In genomic region chr16:68490358-68490757, GRCh38 we compare ENCODE assay signal across 13 cellular contexts. TPM values are rescaled to one million over a fixed set of nuclear protein-coding genes. Genes with fewer than 3 reads are reported as not detected.
DNase-seq lines count a peak whose midpoint lies in the region; ATAC-seq and TF ChIP-seq lines count a peak whose summit lies in the region.
"Had no signal": no experiment of that assay in that cellular context is flagged by ENCODE, and none has a peak within 500 bp of the region (broad histone marks: within the 10 kb centered on the region; RNA-seq: fewer than 3 reads in every experiment).

No MANE protein-coding gene starts in this region.

- intact Hi-C loops in body of pancreas (cut with DNase I), result no loop called here

- no peak overlapping the region for H3K9ac ChIP-seq in MM.1S (ENCODE audit: low read length)

- no peak for TF ChIP-seq EP300 in suprapubic skin (IDR thresholded peaks at IDR 0.05)

- ATAC-seq in body of pancreas, result no peak

- 75 to 77% methylated on average over 1 of the region's 1 CpG for WGBS in body of pancreas, 2 donors
- 50% methylated on average over 1 of the region's 1 CpG for WGBS in suprapubic skin

- H3K27me3 ChIP-seq in MM.1S (replicated peaks; ENCODE audit: insufficient read depth, low read length), result no peaks in the 10 kb centered on the region
- no peaks in the 10 kb centered on the region for H3K27me3 ChIP-seq in body of pancreas
- H3K27me3 ChIP-seq in muscle layer of duodenum (ENCODE audit: low read depth, low read length), result no peaks in the 10 kb centered on the region
- H3K27me3 ChIP-seq in suprapubic skin, result no peaks in the 10 kb centered on the region

- TF ChIP-seq CTCF in C4-2B (conservative IDR thresholded peaks at IDR 0.05) (no peak), MM.1S (IDR thresholded peaks at IDR 0.05; ENCODE audit: low read length) (no peak), body of pancreas (IDR thresholded peaks at IDR 0.05) (no peak), suprapubic skin (IDR thresholded peaks at IDR 0.05) (no peak)

- H3K4me2 ChIP-seq in MM.1S (ENCODE audit: low read depth, low read length), result peak overlapping the region; percentile 33; the same call in 1 of the 2 replicates
- H3K4me2 ChIP-seq: A549 had no signal

- H2AFZ ChIP-seq in MM.1S (ENCODE audit: low read length), result peak overlapping the region; percentile 3; the same call in 1 of the 2 replicates

- TF ChIP-seq POLR2A in body of pancreas (IDR thresholded peaks at IDR 0.05) (no peak), suprapubic skin (IDR thresholded peaks at IDR 0.05) (no peak)

- H3K27ac ChIP-seq in C4-2B (peak overlapping the region; percentile 6; the same call in 1 of the 2 replicates), MM.1S (ENCODE audit: low read length) (no peak overlapping the region), body of pancreas (peak overlapping the region in 3 of 4 donors; percentile 80 to 82 (median 80)), muscle layer of duodenum (ENCODE audit: low read length) (peak overlapping the region; percentile 39), suprapubic skin (no peak overlapping the region)
- H3K27ac ChIP-seq: A549 had no signal

- H4K20me1 ChIP-seq in MM.1S (ENCODE audit: insufficient read depth, low read length), result no peaks in the 10 kb centered on the region

- H3K79me2 ChIP-seq in MM.1S (ENCODE audit: low read length), result no peaks in the 10 kb centered on the region

- H3K9me2 ChIP-seq in MM.1S (replicated peaks; ENCODE audit: insufficient read depth, low read length), result no peaks in the 10 kb centered on the region

- no peaks in the 10 kb centered on the region for H3F3A ChIP-seq in MM.1S (ENCODE audit: insufficient read depth, low read length)

- DNase-seq in MM.1S (no peak), body of pancreas (no peak), suprapubic skin (ENCODE audit: low spot score in 2 of 2) (no peak), ureter (ENCODE audit: low spot score) (no peak), cerebellar cortex (ENCODE audit: low spot score) (no peak)
- no peak for DNase-seq in stimulated activated CD4-positive, alpha-beta T cell treated with anti-CD3 and anti-CD28 coated beads, Interleukin-2, amount 100 ng/mL, for 24 hours
- DNase-seq: CD4-positive, alpha-beta T cell; NCI-H1092; NCI-H446 had no signal

- peaks cover 42% of the 10 kb centered on the region for H3K4me1 ChIP-seq in MM.1S (ENCODE audit: low read length)
- H3K4me1 ChIP-seq in body of pancreas, result peaks cover 47% of the 10 kb centered on the region
- H3K4me1 ChIP-seq in muscle layer of duodenum (ENCODE audit: control insufficient read depth in 1 of 2, insufficient read depth in 2 of 2, low read length in 2 of 2), result peaks cover 0 to 11% of the 10 kb centered on the region in 2 donors
- peaks cover 37% of the 10 kb centered on the region for H3K4me1 ChIP-seq in suprapubic skin

- no peaks in the 10 kb centered on the region for H3K36me3 ChIP-seq in MM.1S (replicated peaks; ENCODE audit: insufficient read depth, low read length)
- no peaks in the 10 kb centered on the region for H3K36me3 ChIP-seq in body of pancreas (replicated peaks in 1 of 2; ENCODE audit: insufficient read depth in 1 of 2, low read depth in 2 of 2)
- H3K36me3 ChIP-seq in muscle layer of duodenum (ENCODE audit: control insufficient read depth in 1 of 2, insufficient read depth in 2 of 2, low read length in 2 of 2), result no peaks in the 10 kb centered on the region
- H3K36me3 ChIP-seq in suprapubic skin, result no peaks in the 10 kb centered on the region

- H3K4me3 ChIP-seq in MM.1S (ENCODE audit: low read length) (no peak overlapping the region), body of pancreas (no peak overlapping the region), muscle layer of duodenum (ENCODE audit: low read depth in 1 of 2, low read length in 2 of 2) (no peak overlapping the region), suprapubic skin (no peak overlapping the region)
- H3K4me3 ChIP-seq: A549, GM12878 had no signal

- H3K9me3 ChIP-seq in MM.1S (replicated peaks; ENCODE audit: insufficient read depth, low read length) (no peaks in the 10 kb centered on the region), body of pancreas (no peaks in the 10 kb centered on the region), muscle layer of duodenum (ENCODE audit: control insufficient read depth in 1 of 2, low read length in 2 of 2) (no peaks in the 10 kb centered on the region), suprapubic skin (no peaks in the 10 kb centered on the region)

RNA-seq across cellular contexts. Expression of gene SMPD3, which starts 42.0 kb away (rescaled TPM):
- total RNA-seq in body of pancreas, result 1 to 10 TPM; 1.3 to 4.6 TPM
- total RNA-seq in suprapubic skin, result 10 to 100 TPM; 26.2 to 64.9 (median 39.9) TPM
- total RNA-seq in ureter, result 1.6 TPM

RNA-seq across cellular contexts. Expression of gene ZFP90, which starts 48.7 kb away (rescaled TPM):
- total RNA-seq in body of pancreas, result 10 to 100 TPM; 13.7 to 34.9 TPM
- total RNA-seq in suprapubic skin, result 10 to 100 TPM in 3 of 4 donors, 1 to 10 TPM in 1; 9.1 to 34.5 (median 16.4) TPM
- total RNA-seq in ureter, result 33.6 TPM

Comparison
In these comparisons a context has a peak if more than half of its experiments do, and no peak if none do; other contexts are left out.
1. H3K27ac ChIP-seq: peak in C4-2B (single experiment), body of pancreas (3 of 4) and muscle layer of duodenum (single experiment); none in MM.1S (single experiment) and suprapubic skin (single experiment).
2. RNA of gene SMPD3, which starts 42.0 kb away (total RNA-seq): 26.2 to 64.9 TPM in suprapubic skin; 1.3 to 4.6 TPM in body of pancreas and 1.6 TPM in ureter (single experiment); every median in the first group is over 4 times any median in the second.